18 cellular contexts compared by ENCODE assay signal in the genomic region with DNA sequence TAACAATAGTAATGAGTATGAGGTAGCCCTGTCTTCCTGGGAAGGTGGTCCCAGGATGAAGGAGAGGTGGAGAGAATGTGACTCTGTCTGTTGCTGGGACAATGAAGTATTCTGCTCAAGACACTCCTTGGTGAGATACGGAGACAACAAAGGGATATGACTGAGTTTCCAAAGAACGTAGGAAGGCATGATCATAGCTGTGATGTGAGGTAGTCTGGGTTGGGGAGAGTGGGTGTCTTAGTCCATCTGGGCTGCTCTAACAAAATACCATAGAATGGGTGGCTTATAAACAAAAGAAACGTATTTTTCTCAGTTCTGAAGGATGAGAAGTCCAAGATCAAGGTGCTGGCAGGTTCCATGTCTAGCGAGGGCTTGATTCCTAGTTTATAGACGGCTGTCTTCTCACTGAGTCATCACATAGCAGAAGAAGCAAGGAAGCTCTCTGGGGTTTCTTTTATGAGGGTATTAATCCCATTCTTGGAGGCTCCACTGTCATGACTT.
DNase-seq lines count a peak whose midpoint lies in the region; ATAC-seq, FAIRE-seq and TF ChIP-seq lines count a peak whose summit lies in the region.
"Had no signal": no experiment of that assay in that cellular context is flagged by ENCODE, and none has a peak within 500 bp of the region (broad histone marks: within the 10 kb centered on the region; RNA-seq: fewer than 3 reads in every experiment).

No MANE protein-coding gene starts in this region.

- no TSS peak for BruUV-seq in A673 (replicated peaks; lab: Mats Ljungman, UMichigan)

- H3K9me1 ChIP-seq in keratinocyte (ENCODE audit: control insufficient read depth, extremely low read depth, insufficient read depth, low read length): no peaks in the 10 kb centered on the region

- no peak overlapping the region for H3K4me3 ChIP-seq in A673 (ENCODE audit: low read depth, low read length, poor library complexity, severe bottlenecking)
- H3K4me3 ChIP-seq in astrocyte of the spinal cord (ENCODE audit: low read depth, low read length): no peak overlapping the region
- H3K4me3 ChIP-seq in keratinocyte (ENCODE audit: control insufficient read depth in 2 of 3, extremely low read depth in 1 of 3, insufficient read depth in 2 of 3, low read depth in 1 of 3, low read length in 3 of 3): peak overlapping the region in 2 of 3 experiments; percentile 7 to 33
- H3K4me3 ChIP-seq: A549, stomach had no signal

- no peak overlapping the region for H3K27ac Mint-ChIP-seq in WTC11
- H3K27ac Mint-ChIP-seq: activated T-helper 2 cell treated with anti-CD3 and anti-CD28 coated beads, Interferon-gamma antibody, Interleukin-2, Interleukin-4, amounts not matched to agents 10 μg/mL and 5 μg/mL and 100 μg/mL, durations not matched to agents 14 hours and 24 hours and 36 hours; CD8-positive, alpha-beta memory T cell; dendritic cell treated with granulocyte-macrophage colony-stimulating factor and Interleukin-4, amounts not matched to agents 40 ng/mL and 50 ng/mL, for 4 days; natural killer cell had no signal

- H3K36me3 ChIP-seq in A673 (ENCODE audit: insufficient read depth, low read length, poor library complexity, severe bottlenecking) (no peaks in the 10 kb centered on the region), keratinocyte (ENCODE audit: control insufficient read depth in 2 of 2, extremely low read depth in 1 of 2, insufficient read depth in 2 of 2, low read length in 2 of 2) (no peaks in the 10 kb centered on the region)
- H3K36me3 ChIP-seq: stomach had no signal

- POLR2A ChIA-PET in A673 (lab: Charles Lee; ENCODE audit: low non-redundant PET): no interaction called here
- POLR2A ChIA-PET in WTC11 (lab: Charles Lee): no interaction called here

- intact Hi-C loops in A673 (cut with micrococcal nuclease; ENCODE audit: unreplicated experiment): no loop called here

- H3K9ac ChIP-seq in keratinocyte (ENCODE audit: control insufficient read depth, extremely low read depth, insufficient read depth, low read length): peak overlapping the region; percentile 59

- peak; percentile 93 for FAIRE-seq in keratinocyte (lab: Jason Lieb, UNC)
- FAIRE-seq: A549 had no signal

- no peak overlapping the region for H3K27ac ChIP-seq in A673 (ENCODE audit: low read depth, low read length, poor library complexity, severe bottlenecking)
- H3K27ac ChIP-seq in keratinocyte (ENCODE audit: control insufficient read depth, insufficient read depth, low read length): peak overlapping the region; percentile 70
- H3K27ac ChIP-seq: A549, stomach had no signal

- H3K79me2 ChIP-seq in keratinocyte (ENCODE audit: control insufficient read depth, insufficient read depth, low read length): no peaks in the 10 kb centered on the region

- DNase-seq in A673 (ENCODE audit: low spot score): peak; percentile 64
- DNase-seq in HT1080 (ENCODE audit: low read depth): peak; percentile 31
- DNase-seq in astrocyte of the spinal cord (ENCODE audit: low read depth, low spot score): peak; percentile 50
- peak; percentile 5 for DNase-seq in keratinocyte (ENCODE audit: low read depth, low spot score)
- DNase-seq in NOMO-1 treated with dmso at 0.1 percent for 144 hours (lab: John Stamatoyannopoulos, UW; ENCODE audit: unreplicated experiment): no peak
- DNase-seq in WTC11 (ENCODE audit: low spot score): no peak
- DNase-seq: CD8-positive, alpha-beta memory T cell; natural killer cell; NCI-H146; SHP77 treated with DMSO at 0.1 percent for 48 hours; stomach; T-helper 2 cell had no signal

- no peak overlapping the region for H3K4me3 Mint-ChIP-seq in WTC11
- H3K4me3 Mint-ChIP-seq: dendritic cell treated with granulocyte-macrophage colony-stimulating factor and Interleukin-4, amounts not matched to agents 40 ng/mL and 50 ng/mL, for 4 days; natural killer cell had no signal

- no peaks in the 10 kb centered on the region for H3K36me3 Mint-ChIP-seq in WTC11
- H3K36me3 Mint-ChIP-seq: CD8-positive, alpha-beta memory T cell; natural killer cell had no signal

- no peaks in the 10 kb centered on the region for H4K20me1 ChIP-seq in keratinocyte (ENCODE audit: control insufficient read depth, extremely low read depth, insufficient read depth, low read length)

- H2AFZ ChIP-seq in keratinocyte (ENCODE audit: control insufficient read depth, low read length): peak overlapping the region; percentile 67

- H3K9me3 ChIP-seq in A673 (ENCODE audit: low read depth, low read length, poor library complexity, severe bottlenecking): no peaks in the 10 kb centered on the region
- no peaks in the 10 kb centered on the region for H3K9me3 ChIP-seq in keratinocyte (ENCODE audit: control insufficient read depth, low read depth, low read length)
- H3K9me3 ChIP-seq: A549, stomach had no signal

- CTCF ChIA-PET in A673 (lab: Charles Lee): no interaction called here
- CTCF ChIA-PET in WTC11 (lab: Charles Lee): no interaction called here

- H3K27me3 ChIP-seq in A673 (replicated peaks; ENCODE audit: insufficient read depth, low read depth, low read length, poor library complexity): no peaks in the 10 kb centered on the region
- no peaks in the 10 kb centered on the region for H3K27me3 ChIP-seq in keratinocyte (ENCODE audit: control insufficient read depth, extremely low read depth, insufficient read depth, low read length)
- H3K27me3 ChIP-seq: stomach had no signal

- TF ChIP-seq CTCF in A673 (conservative IDR thresholded peaks at IDR 0.05; ENCODE audit: low read depth, low read length) (no peak), astrocyte of the spinal cord (IDR thresholded peaks at IDR 0.05; ENCODE audit: low read depth, low read length) (no peak), keratinocyte (optimal IDR thresholded peaks at IDR 0.05 in 1 of 3, IDR thresholded peaks at IDR 0.05 in 1 of 3, conservative IDR thresholded peaks at IDR 0.05 in 1 of 3; ENCODE audit: extremely low read depth in 1 of 3, insufficient read depth in 2 of 3, low read length in 3 of 3) (no peak), WTC11 (IDR thresholded peaks at IDR 0.05) (no peak)

- in situ Hi-C loops in astrocyte of the spinal cord (cut with HindIII; ENCODE audit: low sequenced_read_pairs): no loop called here

- ATAC-seq in GM18873 (IDR thresholded peaks at IDR 0.05; ENCODE audit: low FRiP score, unreplicated experiment): no peak
- no peak for ATAC-seq in GM21619 (IDR thresholded peaks at IDR 0.05; ENCODE audit: unreplicated experiment)
- ATAC-seq in WTC11: no peak
- ATAC-seq: A549; activated CD4-positive, CD25-positive, alpha-beta regulatory T cell treated with anti-CD3 and anti-CD28 coated beads, Interleukin-2, amount 50 U/mL, for 24 hours; natural killer cell had no signal

- H3K27me3 Mint-ChIP-seq in WTC11 (ENCODE audit: low read depth): no peaks in the 10 kb centered on the region
- H3K27me3 Mint-ChIP-seq: dendritic cell treated with granulocyte-macrophage colony-stimulating factor and Interleukin-4, amounts not matched to agents 40 ng/mL and 50 ng/mL, for 4 days had no signal

- peak overlapping the region; percentile 64 for H3K4me2 ChIP-seq in keratinocyte (ENCODE audit: control insufficient read depth, extremely low read depth, insufficient read depth, low read depth, low read length)
- H3K4me2 ChIP-seq: A549 had no signal

- H3K4me1 Mint-ChIP-seq in WTC11: no peaks in the 10 kb centered on the region
- H3K4me1 Mint-ChIP-seq: CD8-positive, alpha-beta memory T cell; natural killer cell had no signal

- dilution Hi-C loops in keratinocyte (cut with MboI; ENCODE audit: extremely low pct_ligation_motif_present, low sequenced_read_pairs): no loop called here

- H3K4me1 ChIP-seq in A673 (ENCODE audit: insufficient read depth, low read length, poor library complexity, severe bottlenecking): no peaks in the 10 kb centered on the region
- peaks cover 18% of the 10 kb centered on the region for H3K4me1 ChIP-seq in keratinocyte (ENCODE audit: control insufficient read depth, extremely low read depth, insufficient read depth, low read length)
- H3K4me1 ChIP-seq: A549, stomach had no signal

- peaks cover 7% of the 10 kb centered on the region; the same call in 1 of the 2 replicates for H3K9me3 Mint-ChIP-seq in WTC11
- H3K9me3 Mint-ChIP-seq: activated T-helper 2 cell treated with anti-CD3 and anti-CD28 coated beads, Interferon-gamma antibody, Interleukin-2, Interleukin-4, amounts not matched to agents 10 μg/mL and 5 μg/mL and 100 μg/mL, durations not matched to agents 14 hours and 24 hours and 36 hours; CD8-positive, alpha-beta memory T cell; natural killer cell had no signal

TF ChIP-seq in WTC11, 78 proteins besides CTCF, POLR2A, EP300 and RAD21 (continues in another document):
- no peak for TF ChIP-seq NR3C1 (CRISPR knock-in tag; conservative IDR thresholded peaks at IDR 0.05; ENCODE audit: low read depth)
- no peak for TF ChIP-seq CBFB (CRISPR knock-in tag; IDR thresholded peaks at IDR 0.05; ENCODE audit: low read depth)
- no peak for TF ChIP-seq CREM (CRISPR knock-in tag; IDR thresholded peaks at IDR 0.05)
- no peak for TF ChIP-seq TEAD1 (CRISPR knock-in tag; IDR thresholded peaks at IDR 0.05)
- TF ChIP-seq, protein P1, sequence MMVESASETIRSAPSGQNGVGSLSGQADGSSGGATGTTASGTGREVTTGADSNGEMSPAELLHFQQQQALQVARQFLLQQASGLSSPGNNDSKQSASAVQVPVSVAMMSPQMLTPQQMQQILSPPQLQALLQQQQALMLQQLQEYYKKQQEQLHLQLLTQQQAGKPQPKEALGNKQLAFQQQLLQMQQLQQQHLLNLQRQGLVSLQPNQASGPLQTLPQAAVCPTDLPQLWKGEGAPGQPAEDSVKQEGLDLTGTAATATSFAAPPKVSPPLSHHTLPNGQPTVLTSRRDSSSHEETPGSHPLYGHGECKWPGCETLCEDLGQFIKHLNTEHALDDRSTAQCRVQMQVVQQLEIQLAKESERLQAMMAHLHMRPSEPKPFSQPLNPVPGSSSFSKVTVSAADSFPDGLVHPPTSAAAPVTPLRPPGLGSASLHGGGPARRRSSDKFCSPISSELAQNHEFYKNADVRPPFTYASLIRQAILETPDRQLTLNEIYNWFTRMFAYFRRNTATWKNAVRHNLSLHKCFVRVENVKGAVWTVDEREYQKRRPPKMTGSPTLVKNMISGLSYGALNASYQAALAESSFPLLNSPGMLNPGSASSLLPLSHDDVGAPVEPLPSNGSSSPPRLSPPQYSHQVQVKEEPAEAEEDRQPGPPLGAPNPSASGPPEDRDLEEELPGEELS (CRISPR knock-in tag; IDR thresholded peaks at IDR 0.05): no peak
- TF ChIP-seq ZNF396 (CRISPR knock-in tag; IDR thresholded peaks at IDR 0.05; ENCODE audit: borderline replicate concordance): no peak
- TF ChIP-seq GRHL2 (CRISPR knock-in tag; IDR thresholded peaks at IDR 0.05; ENCODE audit: insufficient replicate concordance, severe bottlenecking): no peak

Comparison
In these comparisons a context has a peak if more than half of its experiments do, and no peak if none do; other contexts are left out.
1. DNase-seq: peak in A673 (single experiment), HT1080 (single experiment), astrocyte of the spinal cord (single experiment) and keratinocyte (single experiment); none in NOMO-1 treated with dmso at 0.1 percent for 144 hours (single experiment) and WTC11 (single experiment).
2. H3K4me3 ChIP-seq: peak in keratinocyte (2 of 3); none in A673 (single experiment) and astrocyte of the spinal cord (single experiment).